Comparison of ENCODE assay signal across 21 cellular contexts in the genomic region with DNA sequence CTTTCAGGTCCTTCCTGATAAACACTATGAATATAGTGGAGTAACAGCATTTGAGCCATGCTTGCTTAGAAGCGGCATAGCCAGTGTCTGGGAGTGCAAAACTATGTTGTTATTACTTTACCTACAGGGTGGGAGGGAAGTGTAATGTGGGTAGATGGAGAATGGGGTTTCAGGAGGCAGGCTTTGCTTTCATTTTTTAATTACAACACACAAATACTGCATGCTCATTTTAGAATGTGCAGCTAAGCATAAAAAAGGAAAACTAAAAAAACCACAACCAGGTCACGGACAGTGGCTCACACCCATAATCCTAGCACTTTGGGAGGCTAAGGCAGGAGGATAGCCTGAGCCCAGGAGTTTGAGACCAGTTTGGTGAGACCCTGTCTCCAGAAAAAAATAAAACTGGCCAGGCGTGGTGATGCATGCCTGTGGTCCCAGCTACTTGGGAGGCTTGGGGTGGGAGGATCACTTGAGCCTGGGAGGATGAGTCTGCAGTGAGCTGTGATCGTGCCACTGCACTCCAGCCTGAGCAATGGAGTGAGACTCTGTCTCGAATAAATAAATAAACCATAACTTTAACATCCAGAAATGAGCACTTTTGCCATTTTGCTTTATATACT. TPM values are rescaled to one million over a fixed set of nuclear protein-coding genes. Genes with fewer than 3 reads are reported as not detected.
DNase-seq lines count a peak whose midpoint lies in the region; ATAC-seq, FAIRE-seq and TF ChIP-seq lines count a peak whose summit lies in the region.
"Had no signal": no experiment of that assay in that cellular context is flagged by ENCODE, and none has a peak within 500 bp of the region (broad histone marks: within the 10 kb centered on the region; RNA-seq: fewer than 3 reads in every experiment).

No MANE protein-coding gene starts in this region.

- H3K4me1 Mint-ChIP-seq in activated naive CD8-positive, alpha-beta T cell treated with anti-CD3 and anti-CD28 coated beads, Interleukin-2, amount 10 ng/mL, durations not matched to agents 7 days and 5 days, result peaks cover 19% of the 10 kb centered on the region

- H4K20me1 ChIP-seq in BLaER1, result no peaks in the 10 kb centered on the region

- peak overlapping the region; percentile 61 for H3K4me2 ChIP-seq in BLaER1

- H3K9ac ChIP-seq in BLaER1, result no peak overlapping the region
- no peak overlapping the region for H3K9ac ChIP-seq in kidney (ENCODE audit: low read length in 2 of 2)

- no peak for DNase-seq in activated naive CD8-positive, alpha-beta T cell treated with anti-CD3 and anti-CD28 coated beads, Interleukin-2, amount 10 ng/mL, durations not matched to agents 7 days and 5 days
- DNase-seq in small intestine (no peak), prostate gland (ENCODE audit: low spot score) (no peak), kidney (no peak)
- DNase-seq: activated CD4-positive, CD25-positive, alpha-beta regulatory T cell; activated T-cell treated with anti-CD3 and anti-CD28 coated beads, Interleukin-2, amount 50 U/mL, for 24 hours; amygdala; DMS53; GOT3; NCI-H2081; NCI-H526 treated with DMSO at 0.1 percent for 48 hours; nucleus accumbens; Peyer's patch; stimulated activated CD4-positive, alpha-beta T cell treated with anti-CD3 and anti-CD28 coated beads, Interleukin-4, amount 100 ng/mL, for 4 hours; upper lobe of right lung had no signal

- H3K9me3 ChIP-seq in BLaER1 (no peaks in the 10 kb centered on the region), small intestine (ENCODE audit: control insufficient read depth, low read depth) (no peaks in the 10 kb centered on the region), prostate gland (no peaks in the 10 kb centered on the region), kidney (ENCODE audit: control insufficient read depth in 1 of 2, low read length in 2 of 2) (no peaks in the 10 kb centered on the region)
- H3K9me3 ChIP-seq: Peyer's patch, upper lobe of right lung had no signal

- TF ChIP-seq CTCF in prostate gland (IDR thresholded peaks at IDR 0.05), result no peak
- no peak for TF ChIP-seq CTCF in kidney (IDR thresholded peaks at IDR 0.05; ENCODE audit: borderline replicate concordance, extremely low read depth, insufficient read depth)

- intact Hi-C loops in prostate gland (cut with DNase I), result no loop called here
- intact Hi-C loops in kidney (cut with DNase I), result no loop called here

- FAIRE-seq in small intestine (lab: Jason Lieb, UNC) (no peak), kidney (lab: Jason Lieb, UNC) (no peak)
- FAIRE-seq: islet of Langerhans had no signal

- H3K27me3 ChIP-seq in BLaER1 (no peaks in the 10 kb centered on the region), small intestine (ENCODE audit: control insufficient read depth in 2 of 2, insufficient read depth in 2 of 2, low read length in 2 of 2) (no peaks in the 10 kb centered on the region), prostate gland (replicated peaks; ENCODE audit: insufficient read depth) (no peaks in the 10 kb centered on the region)
- H3K27me3 ChIP-seq: Peyer's patch, upper lobe of right lung had no signal

- 76 to 86% (median 86%) methylated on average over 5 of the region's 5 CpGs for WGBS in small intestine, 3 donors
- WGBS in prostate gland, result 88% methylated on average over 5 of the region's 5 CpGs

- H3K27me3 Mint-ChIP-seq in activated naive CD8-positive, alpha-beta T cell treated with anti-CD3 and anti-CD28 coated beads, Interleukin-2, amount 10 ng/mL, durations not matched to agents 7 days and 5 days, result no peaks in the 10 kb centered on the region
- H3K27me3 Mint-ChIP-seq: activated T-cell treated with anti-CD3 and anti-CD28 coated beads, Interleukin-2, amount 50 U/mL, for 24 hours had no signal

- H3K4me3 ChIP-seq in BLaER1 (no peak overlapping the region), small intestine (ENCODE audit: low read depth in 1 of 2, low read length in 2 of 2) (no peak overlapping the region), prostate gland (no peak overlapping the region), kidney (ENCODE audit: low read length in 2 of 2) (no peak overlapping the region)
- H3K4me3 ChIP-seq: Peyer's patch, upper lobe of right lung had no signal

- H3K36me3 Mint-ChIP-seq in activated naive CD8-positive, alpha-beta T cell treated with anti-CD3 and anti-CD28 coated beads, Interleukin-2, amount 10 ng/mL, durations not matched to agents 7 days and 5 days, result peaks cover 27% of the 10 kb centered on the region

- peak overlapping the region; percentile 83 for H3K27ac Mint-ChIP-seq in activated naive CD8-positive, alpha-beta T cell treated with anti-CD3 and anti-CD28 coated beads, Interleukin-2, amount 10 ng/mL, durations not matched to agents 7 days and 5 days
- H3K27ac Mint-ChIP-seq: activated T-cell treated with anti-CD3 and anti-CD28 coated beads, Interleukin-2, amount 50 U/mL, for 24 hours had no signal

- ATAC-seq in GM18502 (IDR thresholded peaks at IDR 0.05; ENCODE audit: poor library complexity, unreplicated experiment), result peak; percentile 71
- peak; percentile 65 for ATAC-seq in HG02884 (IDR thresholded peaks at IDR 0.05; ENCODE audit: unreplicated experiment)
- peak; percentile 42 for ATAC-seq in activated naive CD8-positive, alpha-beta T cell treated with anti-CD3 and anti-CD28 coated beads, Interleukin-2, amount 10 ng/mL, durations not matched to agents 7 days and 5 days (ENCODE audit: low read depth)
- no peak for ATAC-seq in GM21381 (IDR thresholded peaks at IDR 0.05; ENCODE audit: unreplicated experiment)
- ATAC-seq: upper lobe of right lung had no signal

- H3K27ac ChIP-seq in BLaER1 (no peak overlapping the region), small intestine (ENCODE audit: low read depth in 1 of 2, low read length in 1 of 2) (no peak overlapping the region), prostate gland (no peak overlapping the region), kidney (ENCODE audit: low read depth in 2 of 2, low read length in 2 of 2) (no peak overlapping the region)
- H3K27ac ChIP-seq: Peyer's patch, upper lobe of right lung had no signal

- POLR2A ChIA-PET in activated naive CD8-positive, alpha-beta T cell treated with anti-CD3 and anti-CD28 coated beads, Interleukin-2, amount 10 ng/mL, durations not matched to agents 7 days and 5 days (lab: Charles Lee), result no interaction called here

- H3K4me1 ChIP-seq in BLaER1 (peaks cover 21% of the 10 kb centered on the region), small intestine (ENCODE audit: control insufficient read depth in 2 of 2, insufficient read depth in 1 of 2, low read depth in 1 of 2, low read length in 1 of 2) (no peaks in the 10 kb centered on the region), prostate gland (replicated peaks) (no peaks in the 10 kb centered on the region), kidney (ENCODE audit: control insufficient read depth in 1 of 2, insufficient read depth in 1 of 2, low read depth in 1 of 2, low read length in 2 of 2) (peaks cover 5 to 8% of the 10 kb centered on the region in 2 donors)
- H3K4me1 ChIP-seq: Peyer's patch, upper lobe of right lung had no signal

- H3K36me3 ChIP-seq in BLaER1 (no peaks in the 10 kb centered on the region), small intestine (ENCODE audit: control insufficient read depth in 2 of 2, insufficient read depth in 2 of 2, low read length in 2 of 2) (no peaks in the 10 kb centered on the region), prostate gland (no peaks in the 10 kb centered on the region), kidney (ENCODE audit: control insufficient read depth in 1 of 2, insufficient read depth in 2 of 2, low read length in 2 of 2) (no peaks in the 10 kb centered on the region)
- H3K36me3 ChIP-seq: Peyer's patch, upper lobe of right lung had no signal

- peak overlapping the region; percentile 66 for H3K4me3 Mint-ChIP-seq in activated naive CD8-positive, alpha-beta T cell treated with anti-CD3 and anti-CD28 coated beads, Interleukin-2, amount 10 ng/mL, durations not matched to agents 7 days and 5 days
- H3K4me3 Mint-ChIP-seq: activated T-cell treated with anti-CD3 and anti-CD28 coated beads, Interleukin-2, amount 50 U/mL, for 24 hours had no signal

- no peak for TF ChIP-seq POLR2A in prostate gland (IDR thresholded peaks at IDR 0.05)

- peaks cover 4% of the 10 kb centered on the region for H3K9me3 Mint-ChIP-seq in activated naive CD8-positive, alpha-beta T cell treated with anti-CD3 and anti-CD28 coated beads, Interleukin-2, amount 10 ng/mL, durations not matched to agents 7 days and 5 days
- H3K9me3 Mint-ChIP-seq: activated T-cell treated with anti-CD3 and anti-CD28 coated beads, Interleukin-2, amount 50 U/mL, for 24 hours had no signal

RNA-seq across cellular contexts. Expression of a gene that starts 20.2 kb away (rescaled TPM):
- 1 to 10 TPM; 3.4 to 4.1 TPM for total RNA-seq in activated naive CD8-positive, alpha-beta T cell treated with anti-CD3 and anti-CD28 coated beads, Interleukin-2, amount 10 ng/mL, durations not matched to agents 7 days and 5 days
- polyA plus RNA-seq in small intestine (under 1 TPM in 1 of 3 donors, not detected in 2; 0.10 TPM), kidney (ENCODE audit: insufficient read depth, low read depth, low replicate concordance) (0.65 TPM)
- total RNA-seq in prostate gland (1 to 10 TPM in 1 of 2 donors, not detected in 1; 1.6 TPM), kidney (114 TPM)
- total RNA-seq: glomerular endothelial cell, Peyer's patch, upper lobe of right lung had no signal

Comparison
In these comparisons a context has a peak if more than half of its experiments do, and no peak if none do; other contexts are left out.
1. RNA of a gene that starts 20.2 kb away (total RNA-seq): 114 TPM in kidney (single experiment); 3.4 to 4.1 TPM in activated naive CD8-positive, alpha-beta T cell treated with anti-CD3 and anti-CD28 coated beads, Interleukin-2, amount 10 ng/mL, durations not matched to agents 7 days and 5 days and 1.6 TPM in prostate gland; every median in the first group is over 10 times any median in the second.